Comparison of ENCODE assay signal across 1 cellular context in the genomic region with DNA sequence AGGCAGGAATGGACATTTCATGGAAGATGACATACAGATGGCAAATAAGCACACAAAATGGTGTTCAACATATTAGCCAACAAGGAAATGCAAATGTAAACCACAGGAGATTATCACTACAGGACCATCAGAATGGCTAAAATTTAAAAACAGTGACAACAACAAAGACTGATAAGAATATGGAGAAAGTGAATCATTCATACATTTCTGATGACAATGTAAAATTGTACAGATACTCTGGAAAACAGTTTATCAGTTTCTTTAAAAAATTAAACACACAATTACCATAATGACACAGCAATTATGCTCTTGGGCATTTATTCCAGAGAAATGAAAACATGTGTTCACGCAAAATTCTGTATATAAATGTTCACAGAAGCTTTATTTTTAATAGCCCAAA.
TF ChIP-seq lines count a peak whose summit lies in the region.

No MANE protein-coding gene starts in this region.

TF ChIP-seq in SK-N-SH treated with all-trans-retinoic acid at 6 μM for 48 hours, 23 proteins besides CTCF, POLR2A, EP300 and RAD21 (continued from another document):
- TF ChIP-seq BACH2 (CRISPR knock-in tag; IDR thresholded peaks at IDR 0.05; ENCODE audit: borderline replicate concordance) (no peak), ISL1 (CRISPR knock-in tag; IDR thresholded peaks at IDR 0.05) (no peak), ZNF565 (CRISPR knock-in tag; conservative IDR thresholded peaks at IDR 0.05; ENCODE audit: low read depth) (no peak)
- TF ChIP-seq, protein P1, sequence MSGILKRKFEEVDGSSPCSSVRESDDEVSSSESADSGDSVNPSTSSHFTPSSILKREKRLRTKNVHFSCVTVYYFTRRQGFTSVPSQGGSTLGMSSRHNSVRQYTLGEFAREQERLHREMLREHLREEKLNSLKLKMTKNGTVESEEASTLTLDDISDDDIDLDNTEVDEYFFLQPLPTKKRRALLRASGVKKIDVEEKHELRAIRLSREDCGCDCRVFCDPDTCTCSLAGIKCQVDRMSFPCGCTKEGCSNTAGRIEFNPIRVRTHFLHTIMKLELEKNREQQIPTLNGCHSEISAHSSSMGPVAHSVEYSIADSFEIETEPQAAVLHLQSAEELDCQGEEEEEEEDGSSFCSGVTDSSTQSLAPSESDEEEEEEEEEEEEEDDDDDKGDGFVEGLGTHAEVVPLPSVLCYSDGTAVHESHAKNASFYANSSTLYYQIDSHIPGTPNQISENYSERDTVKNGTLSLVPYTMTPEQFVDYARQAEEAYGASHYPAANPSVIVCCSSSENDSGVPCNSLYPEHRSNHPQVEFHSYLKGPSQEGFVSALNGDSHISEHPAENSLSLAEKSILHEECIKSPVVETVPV (CRISPR knock-in tag; IDR thresholded peaks at IDR 0.05), result no peak
- TF ChIP-seq, protein P2, sequence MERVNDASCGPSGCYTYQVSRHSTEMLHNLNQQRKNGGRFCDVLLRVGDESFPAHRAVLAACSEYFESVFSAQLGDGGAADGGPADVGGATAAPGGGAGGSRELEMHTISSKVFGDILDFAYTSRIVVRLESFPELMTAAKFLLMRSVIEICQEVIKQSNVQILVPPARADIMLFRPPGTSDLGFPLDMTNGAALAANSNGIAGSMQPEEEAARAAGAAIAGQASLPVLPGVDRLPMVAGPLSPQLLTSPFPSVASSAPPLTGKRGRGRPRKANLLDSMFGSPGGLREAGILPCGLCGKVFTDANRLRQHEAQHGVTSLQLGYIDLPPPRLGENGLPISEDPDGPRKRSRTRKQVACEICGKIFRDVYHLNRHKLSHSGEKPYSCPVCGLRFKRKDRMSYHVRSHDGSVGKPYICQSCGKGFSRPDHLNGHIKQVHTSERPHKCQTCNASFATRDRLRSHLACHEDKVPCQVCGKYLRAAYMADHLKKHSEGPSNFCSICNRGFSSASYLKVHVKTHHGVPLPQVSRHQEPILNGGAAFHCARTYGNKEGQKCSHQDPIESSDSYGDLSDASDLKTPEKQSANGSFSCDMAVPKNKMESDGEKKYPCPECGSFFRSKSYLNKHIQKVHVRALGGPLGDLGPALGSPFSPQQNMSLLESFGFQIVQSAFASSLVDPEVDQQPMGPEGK (CRISPR knock-in tag; IDR thresholded peaks at IDR 0.05; ENCODE audit: borderline replicate concordance), result no peak
